Comparison of ENCODE assay signal across 1 cellular context in the genomic region with DNA sequence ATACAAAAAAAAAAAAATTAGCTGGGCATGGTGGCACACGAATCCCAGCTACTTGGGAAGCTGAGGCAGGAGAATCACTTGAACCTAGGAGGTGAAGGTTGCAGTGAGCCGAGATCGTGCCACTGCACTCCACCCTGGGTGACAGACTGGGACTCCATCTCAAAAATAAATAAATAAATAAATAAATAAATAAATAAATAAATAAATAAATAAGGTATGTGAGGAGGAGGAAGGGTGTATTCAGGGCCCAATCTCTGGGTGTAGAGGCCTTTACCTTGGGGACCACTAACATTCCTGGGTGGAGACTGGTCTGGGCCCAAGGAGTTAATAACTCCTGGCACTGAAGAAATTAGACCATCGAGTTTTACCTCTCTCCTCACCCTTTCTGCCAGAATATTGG.
TF ChIP-seq lines count a peak whose summit lies in the region.

No MANE protein-coding gene starts in this region.

TF ChIP-seq in HEK293, 187 proteins besides CTCF, POLR2A, EP300 and RAD21 (continued from another document):
- TF ChIP-seq, protein P1, sequence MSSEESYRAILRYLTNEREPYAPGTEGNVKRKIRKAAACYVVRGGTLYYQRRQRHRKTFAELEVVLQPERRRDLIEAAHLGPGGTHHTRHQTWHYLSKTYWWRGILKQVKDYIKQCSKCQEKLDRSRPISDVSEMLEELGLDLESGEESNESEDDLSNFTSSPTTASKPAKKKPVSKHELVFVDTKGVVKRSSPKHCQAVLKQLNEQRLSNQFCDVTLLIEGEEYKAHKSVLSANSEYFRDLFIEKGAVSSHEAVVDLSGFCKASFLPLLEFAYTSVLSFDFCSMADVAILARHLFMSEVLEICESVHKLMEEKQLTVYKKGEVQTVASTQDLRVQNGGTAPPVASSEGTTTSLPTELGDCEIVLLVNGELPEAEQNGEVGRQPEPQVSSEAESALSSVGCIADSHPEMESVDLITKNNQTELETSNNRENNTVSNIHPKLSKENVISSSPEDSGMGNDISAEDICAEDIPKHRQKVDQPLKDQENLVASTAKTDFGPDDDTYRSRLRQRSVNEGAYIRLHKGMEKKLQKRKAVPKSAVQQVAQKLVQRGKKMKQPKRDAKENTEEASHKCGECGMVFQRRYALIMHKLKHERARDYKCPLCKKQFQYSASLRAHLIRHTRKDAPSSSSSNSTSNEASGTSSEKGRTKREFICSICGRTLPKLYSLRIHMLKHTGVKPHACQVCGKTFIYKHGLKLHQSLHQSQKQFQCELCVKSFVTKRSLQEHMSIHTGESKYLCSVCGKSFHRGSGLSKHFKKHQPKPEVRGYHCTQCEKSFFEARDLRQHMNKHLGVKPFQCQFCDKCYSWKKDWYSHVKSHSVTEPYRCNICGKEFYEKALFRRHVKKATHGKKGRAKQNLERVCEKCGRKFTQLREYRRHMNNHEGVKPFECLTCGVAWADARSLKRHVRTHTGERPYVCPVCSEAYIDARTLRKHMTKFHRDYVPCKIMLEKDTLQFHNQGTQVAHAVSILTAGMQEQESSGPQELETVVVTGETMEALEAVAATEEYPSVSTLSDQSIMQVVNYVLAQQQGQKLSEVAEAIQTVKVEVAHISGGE (tag by site-specific recombination; conservative IDR thresholded peaks at IDR 0.05; ENCODE audit: low read depth), result peak; percentile 79
- TF ChIP-seq ZNF140 (tag by site-specific recombination; IDR thresholded peaks at IDR 0.05), result peak; percentile 92; the same call in 1 of the 2 replicates
- peak; percentile 93 for TF ChIP-seq ZNF555 (tag by site-specific recombination; conservative IDR thresholded peaks at IDR 0.05)
- TF ChIP-seq ZNF146 (tag by site-specific recombination; IDR thresholded peaks at IDR 0.05), result peak; percentile 8; the same call in 1 of the 2 replicates
- 0 out of 2 replicates have a peak, but pooled peaks have one; percentile 64 for TF ChIP-seq ZNF19 (tag by site-specific recombination; IDR thresholded peaks at IDR 0.05; ENCODE audit: low read depth)
- TF ChIP-seq SP3 (tag by site-specific recombination; IDR thresholded peaks at IDR 0.05), result peak; percentile 19; the same call in 1 of the 2 replicates
- TF ChIP-seq, protein P2, sequence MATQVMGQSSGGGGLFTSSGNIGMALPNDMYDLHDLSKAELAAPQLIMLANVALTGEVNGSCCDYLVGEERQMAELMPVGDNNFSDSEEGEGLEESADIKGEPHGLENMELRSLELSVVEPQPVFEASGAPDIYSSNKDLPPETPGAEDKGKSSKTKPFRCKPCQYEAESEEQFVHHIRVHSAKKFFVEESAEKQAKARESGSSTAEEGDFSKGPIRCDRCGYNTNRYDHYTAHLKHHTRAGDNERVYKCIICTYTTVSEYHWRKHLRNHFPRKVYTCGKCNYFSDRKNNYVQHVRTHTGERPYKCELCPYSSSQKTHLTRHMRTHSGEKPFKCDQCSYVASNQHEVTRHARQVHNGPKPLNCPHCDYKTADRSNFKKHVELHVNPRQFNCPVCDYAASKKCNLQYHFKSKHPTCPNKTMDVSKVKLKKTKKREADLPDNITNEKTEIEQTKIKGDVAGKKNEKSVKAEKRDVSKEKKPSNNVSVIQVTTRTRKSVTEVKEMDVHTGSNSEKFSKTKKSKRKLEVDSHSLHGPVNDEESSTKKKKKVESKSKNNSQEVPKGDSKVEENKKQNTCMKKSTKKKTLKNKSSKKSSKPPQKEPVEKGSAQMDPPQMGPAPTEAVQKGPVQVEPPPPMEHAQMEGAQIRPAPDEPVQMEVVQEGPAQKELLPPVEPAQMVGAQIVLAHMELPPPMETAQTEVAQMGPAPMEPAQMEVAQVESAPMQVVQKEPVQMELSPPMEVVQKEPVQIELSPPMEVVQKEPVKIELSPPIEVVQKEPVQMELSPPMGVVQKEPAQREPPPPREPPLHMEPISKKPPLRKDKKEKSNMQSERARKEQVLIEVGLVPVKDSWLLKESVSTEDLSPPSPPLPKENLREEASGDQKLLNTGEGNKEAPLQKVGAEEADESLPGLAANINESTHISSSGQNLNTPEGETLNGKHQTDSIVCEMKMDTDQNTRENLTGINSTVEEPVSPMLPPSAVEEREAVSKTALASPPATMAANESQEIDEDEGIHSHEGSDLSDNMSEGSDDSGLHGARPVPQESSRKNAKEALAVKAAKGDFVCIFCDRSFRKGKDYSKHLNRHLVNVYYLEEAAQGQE (tag by site-specific recombination; IDR thresholded peaks at IDR 0.05), result peak; percentile 80
- TF ChIP-seq ZNF404 (tag by site-specific recombination; IDR thresholded peaks at IDR 0.05), result peak; percentile 71; the same call in 1 of the 2 replicates
- peak; percentile 84; the same call in 1 of the 2 replicates for TF ChIP-seq ZNF791 (tag by site-specific recombination; IDR thresholded peaks at IDR 0.05)
- peak; percentile 98 for TF ChIP-seq ZNF394 (tag by site-specific recombination; IDR thresholded peaks at IDR 0.05; ENCODE audit: borderline replicate concordance)
- TF ChIP-seq ZNF341 (tag by site-specific recombination; IDR thresholded peaks at IDR 0.05; ENCODE audit: low read depth), result peak; percentile 45; the same call in 1 of the 2 replicates
- TF ChIP-seq ZXDB (tag by site-specific recombination; IDR thresholded peaks at IDR 0.05), result peak; percentile 78
- peak; percentile 90 for TF ChIP-seq ZNF433 (tag by site-specific recombination; IDR thresholded peaks at IDR 0.05; ENCODE audit: low read depth)
- 0 out of 2 replicates have a peak, but pooled peaks have one; percentile 23 for TF ChIP-seq ZFP3 (tag by site-specific recombination; IDR thresholded peaks at IDR 0.05; ENCODE audit: low read depth)
- peak; percentile 61 for TF ChIP-seq ZNF629 (tag by site-specific recombination; IDR thresholded peaks at IDR 0.05)
- TF ChIP-seq OVOL3 (tag by site-specific recombination; IDR thresholded peaks at IDR 0.05), result peak; percentile 50; the same call in 1 of the 2 replicates
- TF ChIP-seq ZNF530 (tag by site-specific recombination; IDR thresholded peaks at IDR 0.05; ENCODE audit: low read depth), result 0 out of 2 replicates have a peak, but pooled peaks have one; percentile 56
- TF ChIP-seq, protein P3, sequence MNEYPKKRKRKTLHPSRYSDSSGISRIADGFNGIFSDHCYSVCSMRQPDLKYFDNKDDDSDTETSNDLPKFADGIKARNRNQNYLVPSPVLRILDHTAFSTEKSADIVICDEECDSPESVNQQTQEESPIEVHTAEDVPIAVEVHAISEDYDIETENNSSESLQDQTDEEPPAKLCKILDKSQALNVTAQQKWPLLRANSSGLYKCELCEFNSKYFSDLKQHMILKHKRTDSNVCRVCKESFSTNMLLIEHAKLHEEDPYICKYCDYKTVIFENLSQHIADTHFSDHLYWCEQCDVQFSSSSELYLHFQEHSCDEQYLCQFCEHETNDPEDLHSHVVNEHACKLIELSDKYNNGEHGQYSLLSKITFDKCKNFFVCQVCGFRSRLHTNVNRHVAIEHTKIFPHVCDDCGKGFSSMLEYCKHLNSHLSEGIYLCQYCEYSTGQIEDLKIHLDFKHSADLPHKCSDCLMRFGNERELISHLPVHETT (tag by site-specific recombination; IDR thresholded peaks at IDR 0.05), result peak; percentile 57; the same call in 1 of the 2 replicates
- 0 out of 2 replicates have a peak, but pooled peaks have one; percentile 58 for TF ChIP-seq KLF7 (tag by site-specific recombination; IDR thresholded peaks at IDR 0.05; ENCODE audit: borderline replicate concordance)
- peak; percentile 94 for TF ChIP-seq ZNF426 (tag by site-specific recombination; IDR thresholded peaks at IDR 0.05)
- TF ChIP-seq, protein P4, sequence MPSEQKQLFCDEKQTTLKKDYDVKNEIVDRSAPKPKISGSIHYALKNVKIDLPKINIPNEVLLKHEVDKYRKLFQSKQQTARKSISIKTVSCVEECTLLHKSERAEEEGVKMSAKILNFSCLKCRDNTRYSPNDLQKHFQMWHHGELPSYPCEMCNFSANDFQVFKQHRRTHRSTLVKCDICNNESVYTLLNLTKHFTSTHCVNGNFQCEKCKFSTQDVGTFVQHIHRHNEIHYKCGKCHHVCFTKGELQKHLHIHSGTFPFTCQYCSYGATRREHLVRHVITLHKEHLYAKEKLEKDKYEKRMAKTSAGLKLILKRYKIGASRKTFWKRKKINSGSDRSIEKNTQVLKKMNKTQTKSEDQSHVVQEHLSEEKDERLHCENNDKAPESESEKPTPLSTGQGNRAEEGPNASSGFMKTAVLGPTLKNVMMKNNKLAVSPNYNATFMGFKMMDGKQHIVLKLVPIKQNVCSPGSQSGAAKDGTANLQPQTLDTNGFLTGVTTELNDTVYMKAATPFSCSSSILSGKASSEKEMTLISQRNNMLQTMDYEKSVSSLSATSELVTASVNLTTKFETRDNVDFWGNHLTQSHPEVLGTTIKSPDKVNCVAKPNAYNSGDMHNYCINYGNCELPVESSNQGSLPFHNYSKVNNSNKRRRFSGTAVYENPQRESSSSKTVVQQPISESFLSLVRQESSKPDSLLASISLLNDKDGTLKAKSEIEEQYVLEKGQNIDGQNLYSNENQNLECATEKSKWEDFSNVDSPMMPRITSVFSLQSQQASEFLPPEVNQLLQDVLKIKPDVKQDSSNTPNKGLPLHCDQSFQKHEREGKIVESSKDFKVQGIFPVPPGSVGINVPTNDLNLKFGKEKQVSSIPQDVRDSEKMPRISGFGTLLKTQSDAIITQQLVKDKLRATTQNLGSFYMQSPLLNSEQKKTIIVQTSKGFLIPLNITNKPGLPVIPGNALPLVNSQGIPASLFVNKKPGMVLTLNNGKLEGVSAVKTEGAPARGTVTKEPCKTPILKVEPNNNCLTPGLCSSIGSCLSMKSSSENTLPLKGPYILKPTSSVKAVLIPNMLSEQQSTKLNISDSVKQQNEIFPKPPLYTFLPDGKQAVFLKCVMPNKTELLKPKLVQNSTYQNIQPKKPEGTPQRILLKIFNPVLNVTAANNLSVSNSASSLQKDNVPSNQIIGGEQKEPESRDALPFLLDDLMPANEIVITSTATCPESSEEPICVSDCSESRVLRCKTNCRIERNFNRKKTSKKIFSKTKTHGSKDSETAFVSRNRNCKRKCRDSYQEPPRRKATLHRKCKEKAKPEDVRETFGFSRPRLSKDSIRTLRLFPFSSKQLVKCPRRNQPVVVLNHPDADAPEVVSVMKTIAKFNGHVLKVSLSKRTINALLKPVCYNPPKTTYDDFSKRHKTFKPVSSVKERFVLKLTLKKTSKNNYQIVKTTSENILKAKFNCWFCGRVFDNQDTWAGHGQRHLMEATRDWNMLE (tag by site-specific recombination; conservative IDR thresholded peaks at IDR 0.05; ENCODE audit: low read depth), result peak; percentile 97
- peak; percentile 78 for TF ChIP-seq ZBTB8A (tag by site-specific recombination; IDR thresholded peaks at IDR 0.05)
- TF ChIP-seq ZNF266 (tag by site-specific recombination; IDR thresholded peaks at IDR 0.05; ENCODE audit: low read depth), result peak; percentile 68
- peak; percentile 87; the same call in 1 of the 2 replicates for TF ChIP-seq ZNF560 (tag by site-specific recombination; IDR thresholded peaks at IDR 0.05; ENCODE audit: borderline replicate concordance)
- TF ChIP-seq ZFP37 (tag by site-specific recombination; IDR thresholded peaks at IDR 0.05), result peak; percentile 89
- peak; percentile 35; the same call in 1 of the 2 replicates for TF ChIP-seq ZNF366 (tag by site-specific recombination; conservative IDR thresholded peaks at IDR 0.05)
- TF ChIP-seq, protein P5, sequence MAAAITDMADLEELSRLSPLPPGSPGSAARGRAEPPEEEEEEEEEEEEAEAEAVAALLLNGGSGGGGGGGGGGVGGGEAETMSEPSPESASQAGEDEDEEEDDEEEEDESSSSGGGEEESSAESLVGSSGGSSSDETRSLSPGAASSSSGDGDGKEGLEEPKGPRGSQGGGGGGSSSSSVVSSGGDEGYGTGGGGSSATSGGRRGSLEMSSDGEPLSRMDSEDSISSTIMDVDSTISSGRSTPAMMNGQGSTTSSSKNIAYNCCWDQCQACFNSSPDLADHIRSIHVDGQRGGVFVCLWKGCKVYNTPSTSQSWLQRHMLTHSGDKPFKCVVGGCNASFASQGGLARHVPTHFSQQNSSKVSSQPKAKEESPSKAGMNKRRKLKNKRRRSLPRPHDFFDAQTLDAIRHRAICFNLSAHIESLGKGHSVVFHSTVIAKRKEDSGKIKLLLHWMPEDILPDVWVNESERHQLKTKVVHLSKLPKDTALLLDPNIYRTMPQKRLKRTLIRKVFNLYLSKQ (tag by site-specific recombination; IDR thresholded peaks at IDR 0.05; ENCODE audit: borderline replicate concordance), result 0 out of 2 replicates have a peak, but pooled peaks have one; percentile 31
- TF ChIP-seq ZNF623 (tag by site-specific recombination; IDR thresholded peaks at IDR 0.05), result peak; percentile 85
- TF ChIP-seq ZNF654 (tag by site-specific recombination; IDR thresholded peaks at IDR 0.05; ENCODE audit: low read depth), result peak; percentile 57
- TF ChIP-seq ZNF510 (tag by site-specific recombination; IDR thresholded peaks at IDR 0.05; ENCODE audit: insufficient replicate concordance), result peak; percentile 73
- peak; percentile 96; the same call in 1 of the 2 replicates for TF ChIP-seq ZNF138 (tag by site-specific recombination; IDR thresholded peaks at IDR 0.05; ENCODE audit: borderline replicate concordance)
- peak; percentile 85 for TF ChIP-seq ZNF202 (tag by site-specific recombination; IDR thresholded peaks at IDR 0.05; ENCODE audit: borderline replicate concordance)
